In genomic region chr16:88811850-88812736, GRCh38 we compare ENCODE assay signal across 8 cellular contexts. TPM values are rescaled to one million over a fixed set of nuclear protein-coding genes. Genes with fewer than 3 reads are reported as not detected.
A peak's percentile ranks its signal among the peaks of the same experiment; 100 is the strongest.
DNase-seq lines count a peak whose midpoint lies in the region; ATAC-seq and TF ChIP-seq lines count a peak whose summit lies in the region.

TSS of gene APRT (minus strand) at chr16:88811928. CDS start at chr16:88811899, 29 bp downstream.

- H3K36me3 Mint-ChIP-seq in activated naive CD8-positive, alpha-beta T cell: no peaks in the 10 kb centered on the region
- H3K36me3 Mint-ChIP-seq in glutamatergic neuron (ENCODE audit: unreplicated experiment) (no peaks in the 10 kb centered on the region), osteocyte (ENCODE audit: unreplicated experiment) (no peaks in the 10 kb centered on the region)

- peaks cover 7% of the 10 kb centered on the region for H3K4me1 Mint-ChIP-seq in activated naive CD8-positive, alpha-beta T cell (ENCODE audit: low read depth)
- peaks cover 4% of the 10 kb centered on the region for H3K4me1 Mint-ChIP-seq in glutamatergic neuron (ENCODE audit: low read depth, unreplicated experiment)
- H3K4me1 Mint-ChIP-seq in osteocyte (ENCODE audit: unreplicated experiment): peaks cover 21% of the 10 kb centered on the region

- H3K4me3 ChIP-seq in thoracic aorta: peak within 1 kb of the TSS; percentile 87

- H3K4me1 ChIP-seq in thoracic aorta (ENCODE audit: control insufficient read depth in 1 of 2, low read depth in 2 of 2): peaks cover 11 to 34% of the 10 kb centered on the region in 2 donors

- TF ChIP-seq POLR2A in GM10847 (IDR thresholded peaks at IDR 0.05; ENCODE audit: extremely low read depth, insufficient read length): peak; percentile 79

- H3K4me3 Mint-ChIP-seq in activated naive CD8-positive, alpha-beta T cell: peak within 1 kb of the TSS; percentile 94
- H3K4me3 Mint-ChIP-seq in glutamatergic neuron (ENCODE audit: unreplicated experiment) (peak within 1 kb of the TSS; percentile 88), osteocyte (ENCODE audit: unreplicated experiment) (peak within 1 kb of the TSS; percentile 88)

- H3K27ac Mint-ChIP-seq in activated naive CD8-positive, alpha-beta T cell: peak within 1 kb of the TSS; percentile 93
- H3K27ac Mint-ChIP-seq in glutamatergic neuron (ENCODE audit: unreplicated experiment) (peak within 1 kb of the TSS; percentile 93), osteocyte (ENCODE audit: unreplicated experiment) (peak within 1 kb of the TSS; percentile 89)

- H3K27me3 ChIP-seq in thoracic aorta (replicated peaks; ENCODE audit: insufficient read depth): no peaks in the 10 kb centered on the region

- ATAC-seq in HG02623 (IDR thresholded peaks at IDR 0.05; ENCODE audit: unreplicated experiment) (peak; percentile 61), thoracic aorta (ENCODE audit: insufficient number of reproducible peaks, low FRiP score, low read depth) (peak; percentile 93)

- DNase-seq in NCI-H1092 treated with DMSO at 0.1 percent for 48 hours (lab: John Stamatoyannopoulos, UW): peak; percentile 85
- DNase-seq in SKM-1 treated with dmso at 0.1 percent for 144 hours (lab: John Stamatoyannopoulos, UW; ENCODE audit: unreplicated experiment): peak; percentile 87
- peak; percentile 99 for DNase-seq in glutamatergic neuron
- peak; percentile 99 for DNase-seq in osteocyte (ENCODE audit: extremely low spot score, unreplicated experiment)
- DNase-seq in thoracic aorta (ENCODE audit: low spot score): peak; percentile 56

- peaks cover 11% of the 10 kb centered on the region for H3K36me3 ChIP-seq in thoracic aorta

- TF ChIP-seq CTCF in glutamatergic neuron (IDR thresholded peaks at IDR 0.05; ENCODE audit: partially characterized antibody, unreplicated experiment) (no peak), osteocyte (IDR thresholded peaks at IDR 0.05) (peak; percentile 54), thoracic aorta (IDR thresholded peaks at IDR 0.05) (peak; percentile 24)

- no peaks in the 10 kb centered on the region for H3K27me3 Mint-ChIP-seq in activated naive CD8-positive, alpha-beta T cell
- H3K27me3 Mint-ChIP-seq in glutamatergic neuron (ENCODE audit: unreplicated experiment) (peaks cover 1% of the 10 kb centered on the region), osteocyte (ENCODE audit: unreplicated experiment) (no peaks in the 10 kb centered on the region)

- no peaks in the 10 kb centered on the region for H3K9me3 ChIP-seq in thoracic aorta

- no peaks in the 10 kb centered on the region for H3K9me3 Mint-ChIP-seq in activated naive CD8-positive, alpha-beta T cell (ENCODE audit: low read depth)
- peaks cover under 1% of the 10 kb centered on the region for H3K9me3 Mint-ChIP-seq in glutamatergic neuron (ENCODE audit: unreplicated experiment)
- H3K9me3 Mint-ChIP-seq in osteocyte (ENCODE audit: unreplicated experiment): no peaks in the 10 kb centered on the region

- peak within 1 kb of the TSS; percentile 78 to 93 for H3K27ac ChIP-seq in thoracic aorta

RNA-seq across cellular contexts. Expression of gene APRT, which starts in this region (rescaled TPM):
- total RNA-seq in glutamatergic neuron (ENCODE audit: unreplicated experiment): 54.4 TPM
- total RNA-seq in osteocyte: 77.1 and 83.9 TPM in 2 replicates
- 10 to 100 TPM; 45.5 to 80.7 TPM for total RNA-seq in thoracic aorta

Comparison
In these comparisons a context has a peak if more than half of its experiments do, and no peak if none do; other contexts are left out.
1. Peak in every context shown above with its lines: DNase-seq, ATAC-seq, H3K4me3 ChIP-seq and H3K27ac ChIP-seq.